16 cellular contexts compared by ENCODE assay signal in the genomic region with DNA sequence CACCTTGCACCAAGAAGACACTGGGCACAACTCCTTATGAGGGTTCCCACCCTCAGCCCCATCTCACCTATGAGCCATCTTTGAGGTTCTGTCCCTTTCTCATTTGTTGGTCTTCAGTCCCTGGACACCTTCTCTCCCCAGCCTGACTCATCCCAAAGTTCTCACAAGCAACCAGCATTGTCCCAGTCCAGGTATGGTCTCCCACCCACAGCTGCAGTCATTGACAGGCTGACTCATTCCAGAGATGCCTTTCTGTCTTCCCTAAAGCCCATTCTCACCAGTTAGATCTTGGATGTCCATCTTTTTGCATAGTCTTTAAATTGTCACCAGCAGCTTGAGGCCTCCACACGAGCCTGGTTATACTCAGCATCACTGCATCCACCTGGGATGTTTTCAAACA.
"Had no signal": no experiment of that assay in that cellular context is flagged by ENCODE, and none has a peak within 500 bp of the region (broad histone marks: within the 10 kb centered on the region; RNA-seq: fewer than 3 reads in every experiment).

No MANE protein-coding gene starts in this region.

- FAIRE-seq: pancreas, small intestine had no signal

- ATAC-seq: activated CD4-positive, CD25-positive, alpha-beta regulatory T cell treated with anti-CD3 and anti-CD28 coated beads, Interleukin-2, amount 50 U/mL, for 24 hours; lower lobe of right lung had no signal

- H3K9me3 ChIP-seq: lower lobe of right lung, pancreas, stomach, upper lobe of left lung had no signal

- H3K4me3 ChIP-seq: lower lobe of right lung, neural progenitor cell, pancreas, stomach, upper lobe of left lung had no signal

- DNase-seq: activated naive CD4-positive, alpha-beta T cell; endodermal cell; kidney glomerular epithelial cell; lower lobe of right lung; midbrain; naive B cell; stimulated activated CD4-positive, alpha-beta T cell treated with anti-CD3 and anti-CD28 coated beads, Interleukin-4, amount 100 ng/mL, for 4 hours; stimulated activated CD8-positive, alpha-beta memory T cell treated with anti-CD3 and anti-CD28 coated beads, Interleukin-4, amount 100 ng/mL, for 48 hours; T-helper 1 cell; T1000; upper lobe of left lung had no signal

- H3K36me3 ChIP-seq: lower lobe of right lung, neural progenitor cell, pancreas, stomach, upper lobe of left lung had no signal

- H3K27ac ChIP-seq: lower lobe of right lung, neural progenitor cell, pancreas, upper lobe of left lung had no signal

- H3K27me3 ChIP-seq: neural progenitor cell, pancreas, stomach, upper lobe of left lung had no signal

- H3K4me1 ChIP-seq: pancreas had no signal
